In genomic region chr1:27563407-27564263, GRCh38 we compare ENCODE assay signal across 1 cellular context.
TF ChIP-seq lines count a peak whose summit lies in the region.

No MANE protein-coding gene starts in this region.

TF ChIP-seq in HepG2, 621 proteins besides CTCF, POLR2A, EP300 and RAD21 (continued from another document and continues in another):
- TF ChIP-seq ZHX2 (IDR thresholded peaks at IDR 0.05; ENCODE audit: low read depth) (no peak), ZHX2 (CRISPR knock-in tag; IDR thresholded peaks at IDR 0.05; ENCODE audit: borderline replicate concordance) (no peak), NCOA1 (CRISPR knock-in tag; IDR thresholded peaks at IDR 0.05) (0 out of 2 replicates have a peak, but pooled peaks have one; percentile 59), ETS1 (CRISPR knock-in tag; IDR thresholded peaks at IDR 0.05) (no peak), ZKSCAN8 (CRISPR knock-in tag; IDR thresholded peaks at IDR 0.05; ENCODE audit: borderline replicate concordance) (0 out of 2 replicates have a peak, but pooled peaks have one; percentile 52), ZZZ3 (CRISPR knock-in tag; IDR thresholded peaks at IDR 0.05; ENCODE audit: borderline replicate concordance) (no peak), ZHX1 (CRISPR knock-in tag; IDR thresholded peaks at IDR 0.05; ENCODE audit: low read depth) (peak; percentile 91; the same call in 1 of the 2 replicates), RFX3 (CRISPR knock-in tag; IDR thresholded peaks at IDR 0.05) (no peak), FOXA1 (IDR thresholded peaks at IDR 0.05) (no peak), FOXA1 (CRISPR knock-in tag; IDR thresholded peaks at IDR 0.05) (no peak; the same call in 1 of the 2 replicates), NFYB (CRISPR knock-in tag; IDR thresholded peaks at IDR 0.05) (0 out of 2 replicates have a peak, but pooled peaks have one; percentile 13), KMT2B (CRISPR knock-in tag; IDR thresholded peaks at IDR 0.05) (peak; percentile 45; the same call in 1 of the 2 replicates), ZBTB7B (CRISPR knock-in tag; IDR thresholded peaks at IDR 0.05) (peak; percentile 92), SKI (IDR thresholded peaks at IDR 0.05; ENCODE audit: partially characterized antibody) (peak; percentile 79), ZBTB8A (CRISPR knock-in tag; IDR thresholded peaks at IDR 0.05; ENCODE audit: borderline replicate concordance, low read depth) (no peak), HNF1B (CRISPR knock-in tag; IDR thresholded peaks at IDR 0.05) (peak; percentile 97), ZBTB33 (CRISPR knock-in tag; IDR thresholded peaks at IDR 0.05) (peak; percentile 53; the same call in 1 of the 2 replicates), CENPT (CRISPR knock-in tag; IDR thresholded peaks at IDR 0.05; ENCODE audit: low read depth) (0 out of 2 replicates have a peak, but pooled peaks have one; percentile 1), TCF7L2 (IDR thresholded peaks at IDR 0.05; ENCODE audit: low read depth, low read length) (no peak), ZNF761 (CRISPR knock-in tag; conservative IDR thresholded peaks at IDR 0.05) (peak; percentile 87), IRF9 (CRISPR knock-in tag; IDR thresholded peaks at IDR 0.05; ENCODE audit: borderline replicate concordance) (peak; percentile 37; the same call in 1 of the 2 replicates), ELK4 (CRISPR knock-in tag; IDR thresholded peaks at IDR 0.05; ENCODE audit: borderline replicate concordance) (no peak), ZEB1 (IDR thresholded peaks at IDR 0.05; ENCODE audit: insufficient replicate concordance, low read depth) (peak; percentile 75), ARNT2 (CRISPR knock-in tag; IDR thresholded peaks at IDR 0.05; ENCODE audit: low read depth) (no peak; the same call in 1 of the 2 replicates), NFIC (IDR thresholded peaks at IDR 0.05; ENCODE audit: low read length) (no peak), ZNF205 (CRISPR knock-in tag; IDR thresholded peaks at IDR 0.05) (peak; percentile 68), ZSCAN9 (CRISPR knock-in tag; IDR thresholded peaks at IDR 0.05; ENCODE audit: borderline replicate concordance) (peak; percentile 93; the same call in 1 of the 2 replicates), PCBP1 (IDR thresholded peaks at IDR 0.05; ENCODE audit: borderline replicate concordance, low read depth, low read length) (no peak), NFE2L2 (IDR thresholded peaks at IDR 0.05; ENCODE audit: low read length) (no peak), KLF6 (CRISPR knock-in tag; IDR thresholded peaks at IDR 0.05) (no peak), ZNF33B (CRISPR knock-in tag; IDR thresholded peaks at IDR 0.05) (no peak), ZNF230 (CRISPR knock-in tag; IDR thresholded peaks at IDR 0.05) (no peak), CCDC6 (CRISPR knock-in tag; IDR thresholded peaks at IDR 0.05) (peak; percentile 46; the same call in 1 of the 2 replicates), HDAC6 (IDR thresholded peaks at IDR 0.05; ENCODE audit: low read depth, low read length) (no peak), ZNF260 (CRISPR knock-in tag; IDR thresholded peaks at IDR 0.05; ENCODE audit: borderline replicate concordance, low read depth) (no peak), HNF1A (IDR thresholded peaks at IDR 0.05; ENCODE audit: low read depth) (peak; percentile 28; the same call in 1 of the 2 replicates), HNF1A (CRISPR knock-in tag; IDR thresholded peaks at IDR 0.05; ENCODE audit: borderline replicate concordance) (peak; percentile 82; the same call in 1 of the 2 replicates), TOPORS (CRISPR knock-in tag; IDR thresholded peaks at IDR 0.05) (no peak), HMG20A (CRISPR knock-in tag; IDR thresholded peaks at IDR 0.05; ENCODE audit: borderline replicate concordance) (peak; percentile 87), TFAP4 (IDR thresholded peaks at IDR 0.05; ENCODE audit: borderline replicate concordance, low read depth) (peak; percentile 62; the same call in 1 of the 2 replicates)
